In genomic region chr10:78035933-78036583, GRCh38 we compare ENCODE assay signal across 11 cellular contexts. TPM values are rescaled to one million over a fixed set of nuclear protein-coding genes. Genes with fewer than 3 reads are reported as not detected.
DNase-seq lines count a peak whose midpoint lies in the region; ATAC-seq and TF ChIP-seq lines count a peak whose summit lies in the region.
"Had no signal": no experiment of that assay in that cellular context is flagged by ENCODE, and none has a peak within 500 bp of the region (broad histone marks: within the 10 kb centered on the region; RNA-seq: fewer than 3 reads in every experiment).

No MANE protein-coding gene starts in this region.

- CTCF ChIA-PET in HCT116 (lab: Charles Lee) = interaction anchor here (2.7 kb wide), 1 partner anchor 11 kb away, joined by 9 read pairs; no protein-coding TSS in a partner anchor

- no peak for TF ChIP-seq POLR2A in HCT116 (IDR thresholded peaks at IDR 0.05; ENCODE audit: borderline replicate concordance, extremely low read depth, insufficient read depth, insufficient read length)

- no peaks in the 10 kb centered on the region for H3K27me3 Mint-ChIP-seq in activated T-helper 1 cell treated with anti-CD3 and anti-CD28 coated beads, Interleukin-12 subunit alpha, Interleukin-12 subunit beta, Interleukin-2, Interleukin-4 antibody, amounts not matched to agents 30 ng/mL and 10 ng/mL and 1 ng/mL, durations not matched to agents 14 hours and 24 hours and 36 hours (ENCODE audit: insufficient read depth)
- H3K27me3 Mint-ChIP-seq in memory B cell = no peaks in the 10 kb centered on the region

- TF ChIP-seq RAD21 in HCT116 (IDR thresholded peaks at IDR 0.05; ENCODE audit: low read depth) = no peak

- peaks cover 62% of the 10 kb centered on the region for H3K36me3 Mint-ChIP-seq in activated T-helper 1 cell treated with anti-CD3 and anti-CD28 coated beads, Interleukin-12 subunit alpha, Interleukin-12 subunit beta, Interleukin-2, Interleukin-4 antibody, amounts not matched to agents 30 ng/mL and 10 ng/mL and 1 ng/mL, durations not matched to agents 14 hours and 24 hours and 36 hours (ENCODE audit: low read depth)
- H3K36me3 Mint-ChIP-seq in memory B cell = peaks cover 26% of the 10 kb centered on the region

- POLR2A ChIA-PET in HCT116 (lab: Charles Lee) = no interaction called here

- no peaks in the 10 kb centered on the region for H3K9me2 ChIP-seq in HCT116 (ENCODE audit: insufficient read depth)

- intact Hi-C loops in HCT116 (cut with micrococcal nuclease) = no loop called here
- intact Hi-C loops in activated T-helper 1 cell treated with anti-CD3 and anti-CD28 coated beads, Interleukin-12 subunit alpha, Interleukin-12 subunit beta, Interleukin-2, Interleukin-4 antibody, amounts not matched to agents 30 ng/mL and 10 ng/mL and 1 ng/mL, durations not matched to agents 14 hours and 24 hours and 36 hours (cut with micrococcal nuclease) = no loop called here
- intact Hi-C loops in tibial artery (cut with DNase I; ENCODE audit: low total_unique reads) = no loop called here

- H3K4me3 Mint-ChIP-seq in activated T-helper 1 cell treated with anti-CD3 and anti-CD28 coated beads, Interleukin-12 subunit alpha, Interleukin-12 subunit beta, Interleukin-2, Interleukin-4 antibody, amounts not matched to agents 30 ng/mL and 10 ng/mL and 1 ng/mL, durations not matched to agents 14 hours and 24 hours and 36 hours = peak overlapping the region; percentile 94
- peak overlapping the region; percentile 2 for H3K4me3 Mint-ChIP-seq in memory B cell

- H3K9me3 ChIP-seq in BLaER1 (no peaks in the 10 kb centered on the region), HCT116 (ENCODE audit: control insufficient read depth in 1 of 2, insufficient read depth in 1 of 2, low read depth in 1 of 2, low read length in 2 of 2) (no peaks in the 10 kb centered on the region), tibial artery (no peaks in the 10 kb centered on the region)
- H3K9me3 ChIP-seq: transverse colon had no signal

- RAD21 ChIA-PET in HCT116 (lab: Charles Lee; ENCODE audit: low non-redundant PET in 1 of 2, low total read pairs in 2 of 2, uncharacterized antibody in 2 of 2, unreplicated experiment in 2 of 2) = no interaction called here

- no peak for ATAC-seq in HCT116
- ATAC-seq in memory B cell (ENCODE audit: low read depth) = no peak
- ATAC-seq in GM19351 (IDR thresholded peaks at IDR 0.05; ENCODE audit: unreplicated experiment) = no peak

- no peaks in the 10 kb centered on the region for H3K9me3 Mint-ChIP-seq in activated T-helper 1 cell treated with anti-CD3 and anti-CD28 coated beads, Interleukin-12 subunit alpha, Interleukin-12 subunit beta, Interleukin-2, Interleukin-4 antibody, amounts not matched to agents 30 ng/mL and 10 ng/mL and 1 ng/mL, durations not matched to agents 14 hours and 24 hours and 36 hours
- H3K9me3 Mint-ChIP-seq in memory B cell = no peaks in the 10 kb centered on the region

- H3K79me2 ChIP-seq in HCT116 (ENCODE audit: insufficient read depth, low read length) = peaks cover 75% of the 10 kb centered on the region

- H3K36me3 ChIP-seq in BLaER1 (peaks cover 65% of the 10 kb centered on the region), HCT116 (ENCODE audit: control insufficient read depth in 1 of 2, insufficient read depth in 2 of 2, low read length in 2 of 2) (peaks cover 61 to 68% of the 10 kb centered on the region in 2 experiments), tibial artery (peaks cover 45 to 58% (median 55%) of the 10 kb centered on the region in 3 donors)

- H3K27ac ChIP-seq in BLaER1 = no peak overlapping the region
- no peak overlapping the region for H3K27ac ChIP-seq in HCT116 (ENCODE audit: low read depth, low read length)
- no peak overlapping the region for H3K27ac ChIP-seq in tibial artery
- H3K27ac ChIP-seq: transverse colon had no signal

- H3K27me3 ChIP-seq in BLaER1 = no peaks in the 10 kb centered on the region
- no peaks in the 10 kb centered on the region for H3K27me3 ChIP-seq in HCT116 (ENCODE audit: insufficient read depth, low read length)
- H3K27me3 ChIP-seq in tibial artery = no peaks in the 10 kb centered on the region
- H3K27me3 ChIP-seq: transverse colon had no signal

- BruUV-seq in HCT116 (replicated peaks; lab: Mats Ljungman, UMichigan) = no TSS peak

- peak overlapping the region; percentile 94; the same call in 1 of the 2 replicates for H3K9ac ChIP-seq in BLaER1
- H3K9ac ChIP-seq in HCT116 (ENCODE audit: low read length) = 0 out of 2 replicates have a peak overlapping the region, but pooled peaks have one; percentile 87

- H4K20me1 ChIP-seq in BLaER1 (peaks cover 69% of the 10 kb centered on the region), HCT116 (ENCODE audit: insufficient read depth) (peaks cover 68% of the 10 kb centered on the region)

- H3K4me3 ChIP-seq in BLaER1 (peak overlapping the region; percentile 83; the same call in 1 of the 2 replicates), HCT116 (replicated peaks in 1 of 2; ENCODE audit: low read depth in 1 of 2, low read length in 2 of 2) (no peak overlapping the region), tibial artery (no peak overlapping the region)
- H3K4me3 ChIP-seq: transverse colon had no signal

- no peak overlapping the region for H2AFZ ChIP-seq in HCT116 (ENCODE audit: low read depth, low read length, poor library complexity, severe bottlenecking)

- peak overlapping the region; percentile 34 for H3K27ac Mint-ChIP-seq in activated T-helper 1 cell treated with anti-CD3 and anti-CD28 coated beads, Interleukin-12 subunit alpha, Interleukin-12 subunit beta, Interleukin-2, Interleukin-4 antibody, amounts not matched to agents 30 ng/mL and 10 ng/mL and 1 ng/mL, durations not matched to agents 14 hours and 24 hours and 36 hours
- H3K27ac Mint-ChIP-seq in memory B cell = peak overlapping the region; percentile 88

- H3K4me2 ChIP-seq in BLaER1 (peak overlapping the region; percentile 94), HCT116 (ENCODE audit: low read length) (peak overlapping the region; percentile 89)

- no peak for TF ChIP-seq CTCF in HCT116 (IDR thresholded peaks at IDR 0.05 in 2 of 3, conservative IDR thresholded peaks at IDR 0.05 in 1 of 3; ENCODE audit: borderline replicate concordance in 1 of 3, insufficient read depth in 1 of 3, low read depth in 2 of 3, low read length in 2 of 3)
- TF ChIP-seq CTCF in tibial artery (IDR thresholded peaks at IDR 0.05) = no peak

- H3K4me1 ChIP-seq in BLaER1 (peaks cover 55% of the 10 kb centered on the region), HCT116 (ENCODE audit: control insufficient read depth in 1 of 2, insufficient read depth in 2 of 2, low read length in 2 of 2) (peaks cover 7 to 20% of the 10 kb centered on the region in 2 experiments; a peak in 3 of 4 replicates), tibial artery (peaks cover 0 to 36% (median 15%) of the 10 kb centered on the region in 4 donors)

- H3K4me1 Mint-ChIP-seq in activated T-helper 1 cell treated with anti-CD3 and anti-CD28 coated beads, Interleukin-12 subunit alpha, Interleukin-12 subunit beta, Interleukin-2, Interleukin-4 antibody, amounts not matched to agents 30 ng/mL and 10 ng/mL and 1 ng/mL, durations not matched to agents 14 hours and 24 hours and 36 hours (ENCODE audit: low read depth) = peaks cover 58% of the 10 kb centered on the region
- peaks cover 35% of the 10 kb centered on the region for H3K4me1 Mint-ChIP-seq in memory B cell

- DNase-seq in HCT116 (ENCODE audit: low read depth, low spot score) (no peak), memory B cell (ENCODE audit: low spot score in 2 of 2) (no peak), tibial artery (no peak), NCI-H187 treated with DMSO at 0.1 percent for 48 hours (lab: John Stamatoyannopoulos, UW) (no peak)
- no peak for DNase-seq in activated T-helper 1 cell treated with anti-CD3 and anti-CD28 coated beads, Interleukin-12 subunit alpha, Interleukin-12 subunit beta, Interleukin-2, Interleukin-4 antibody, amounts not matched to agents 30 ng/mL and 10 ng/mL and 1 ng/mL, durations not matched to agents 14 hours and 24 hours and 36 hours (ENCODE audit: low spot score)
- no peak for DNase-seq in stimulated activated CD8-positive, alpha-beta memory T cell treated with anti-CD3 and anti-CD28 coated beads, Interleukin-4, amount 100 ng/mL, for 48 hours
- DNase-seq: DMS153, NCI-H524, transverse colon had no signal

TF ChIP-seq in HCT116, 20 proteins besides CTCF, POLR2A, EP300 and RAD21:
- TF ChIP-seq SIN3A (IDR thresholded peaks at IDR 0.05; ENCODE audit: low read depth) = no peak
- TF ChIP-seq POLR2AphosphoS5 (IDR thresholded peaks at IDR 0.05; ENCODE audit: low read depth, low read length) = peak; percentile 23; the same call in 1 of the 2 replicates
- no peak for TF ChIP-seq EZH2 (IDR thresholded peaks at IDR 0.05)
- no peak for TF ChIP-seq MAX (IDR thresholded peaks at IDR 0.05)
- TF ChIP-seq YY1 (IDR thresholded peaks at IDR 0.05; ENCODE audit: extremely low read depth, insufficient replicate concordance, low read depth, low read length) = no peak
- no peak for TF ChIP-seq EGR1 (IDR thresholded peaks at IDR 0.05; ENCODE audit: low read depth)

RNA-seq across cellular contexts. Expression of gene RPS24, which starts 2.4 kb away (rescaled TPM):
- total RNA-seq in HCT116 (2021; ENCODE audit: unreplicated experiment) = 1,764 TPM
- 2,799 and 3,465 TPM in 2 replicates for polyA plus RNA-seq in HCT116 (2012)
- 1,627 and 1,651 TPM in 2 replicates for total RNA-seq in activated T-helper 1 cell treated with anti-CD3 and anti-CD28 coated beads, Interleukin-12 subunit alpha, Interleukin-12 subunit beta, Interleukin-2, Interleukin-4 antibody, amounts not matched to agents 30 ng/mL and 10 ng/mL and 1 ng/mL, durations not matched to agents 14 hours and 24 hours and 36 hours

RNA-seq across cellular contexts. Expression of gene POLR3A, which starts 6.7 kb away (rescaled TPM):
- 26.6 TPM for total RNA-seq in HCT116 (2021; ENCODE audit: unreplicated experiment)
- 14.1 and 15.6 TPM in 2 replicates for polyA plus RNA-seq in HCT116 (2012)
- total RNA-seq in activated T-helper 1 cell treated with anti-CD3 and anti-CD28 coated beads, Interleukin-12 subunit alpha, Interleukin-12 subunit beta, Interleukin-2, Interleukin-4 antibody, amounts not matched to agents 30 ng/mL and 10 ng/mL and 1 ng/mL, durations not matched to agents 14 hours and 24 hours and 36 hours = 29.5 and 30.8 TPM in 2 replicates
